Comparison of ENCODE assay signal across 1 cellular context in the genomic region with DNA sequence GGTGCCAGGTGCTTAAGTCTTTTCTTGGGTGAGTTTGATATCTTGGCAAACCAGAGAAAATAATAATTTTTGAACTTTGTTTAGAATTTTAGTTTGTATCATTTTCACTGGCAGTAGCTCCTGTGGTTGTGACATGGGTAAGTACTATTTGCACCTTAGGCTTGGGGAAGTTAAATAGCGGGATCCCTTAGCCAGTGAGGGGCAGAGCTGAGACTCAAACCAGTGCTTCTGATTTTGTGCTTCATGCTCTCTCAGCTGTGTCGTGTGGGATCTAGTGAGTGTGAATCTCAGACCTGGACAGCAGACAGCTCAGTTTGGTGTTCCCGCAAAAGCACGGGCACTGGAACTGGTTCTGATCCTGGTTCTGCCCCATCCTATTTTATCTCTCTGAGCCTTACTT.
TF ChIP-seq lines count a peak whose summit lies in the region.

No MANE protein-coding gene starts in this region.

TF ChIP-seq in GM12878, 131 proteins besides CTCF, POLR2A, EP300 and RAD21:
- TF ChIP-seq, protein P1, sequence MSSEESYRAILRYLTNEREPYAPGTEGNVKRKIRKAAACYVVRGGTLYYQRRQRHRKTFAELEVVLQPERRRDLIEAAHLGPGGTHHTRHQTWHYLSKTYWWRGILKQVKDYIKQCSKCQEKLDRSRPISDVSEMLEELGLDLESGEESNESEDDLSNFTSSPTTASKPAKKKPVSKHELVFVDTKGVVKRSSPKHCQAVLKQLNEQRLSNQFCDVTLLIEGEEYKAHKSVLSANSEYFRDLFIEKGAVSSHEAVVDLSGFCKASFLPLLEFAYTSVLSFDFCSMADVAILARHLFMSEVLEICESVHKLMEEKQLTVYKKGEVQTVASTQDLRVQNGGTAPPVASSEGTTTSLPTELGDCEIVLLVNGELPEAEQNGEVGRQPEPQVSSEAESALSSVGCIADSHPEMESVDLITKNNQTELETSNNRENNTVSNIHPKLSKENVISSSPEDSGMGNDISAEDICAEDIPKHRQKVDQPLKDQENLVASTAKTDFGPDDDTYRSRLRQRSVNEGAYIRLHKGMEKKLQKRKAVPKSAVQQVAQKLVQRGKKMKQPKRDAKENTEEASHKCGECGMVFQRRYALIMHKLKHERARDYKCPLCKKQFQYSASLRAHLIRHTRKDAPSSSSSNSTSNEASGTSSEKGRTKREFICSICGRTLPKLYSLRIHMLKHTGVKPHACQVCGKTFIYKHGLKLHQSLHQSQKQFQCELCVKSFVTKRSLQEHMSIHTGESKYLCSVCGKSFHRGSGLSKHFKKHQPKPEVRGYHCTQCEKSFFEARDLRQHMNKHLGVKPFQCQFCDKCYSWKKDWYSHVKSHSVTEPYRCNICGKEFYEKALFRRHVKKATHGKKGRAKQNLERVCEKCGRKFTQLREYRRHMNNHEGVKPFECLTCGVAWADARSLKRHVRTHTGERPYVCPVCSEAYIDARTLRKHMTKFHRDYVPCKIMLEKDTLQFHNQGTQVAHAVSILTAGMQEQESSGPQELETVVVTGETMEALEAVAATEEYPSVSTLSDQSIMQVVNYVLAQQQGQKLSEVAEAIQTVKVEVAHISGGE (CRISPR knock-in tag; IDR thresholded peaks at IDR 0.05): no peak
- TF ChIP-seq BMI1 (IDR thresholded peaks at IDR 0.05; ENCODE audit: borderline replicate concordance): no peak
- no peak for TF ChIP-seq BRCA1 (IDR thresholded peaks at IDR 0.05; ENCODE audit: low read depth, low read length)
- TF ChIP-seq, protein P2, sequence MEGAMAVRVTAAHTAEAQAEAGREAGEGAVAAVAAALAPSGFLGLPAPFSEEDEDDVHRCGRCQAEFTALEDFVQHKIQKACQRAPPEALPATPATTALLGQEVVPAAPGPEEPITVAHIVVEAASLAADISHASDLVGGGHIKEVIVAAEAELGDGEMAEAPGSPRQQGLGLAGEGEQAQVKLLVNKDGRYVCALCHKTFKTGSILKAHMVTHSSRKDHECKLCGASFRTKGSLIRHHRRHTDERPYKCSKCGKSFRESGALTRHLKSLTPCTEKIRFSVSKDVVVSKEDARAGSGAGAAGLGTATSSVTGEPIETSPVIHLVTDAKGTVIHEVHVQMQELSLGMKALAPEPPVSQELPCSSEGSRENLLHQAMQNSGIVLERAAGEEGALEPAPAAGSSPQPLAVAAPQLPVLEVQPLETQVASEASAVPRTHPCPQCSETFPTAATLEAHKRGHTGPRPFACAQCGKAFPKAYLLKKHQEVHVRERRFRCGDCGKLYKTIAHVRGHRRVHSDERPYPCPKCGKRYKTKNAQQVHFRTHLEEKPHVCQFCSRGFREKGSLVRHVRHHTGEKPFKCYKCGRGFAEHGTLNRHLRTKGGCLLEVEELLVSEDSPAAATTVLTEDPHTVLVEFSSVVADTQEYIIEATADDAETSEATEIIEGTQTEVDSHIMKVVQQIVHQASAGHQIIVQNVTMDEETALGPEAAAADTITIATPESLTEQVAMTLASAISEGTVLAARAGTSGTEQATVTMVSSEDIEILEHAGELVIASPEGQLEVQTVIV (IDR thresholded peaks at IDR 0.05; ENCODE audit: borderline replicate concordance, partially characterized antibody): no peak
- no peak for TF ChIP-seq MYB (IDR thresholded peaks at IDR 0.05; ENCODE audit: borderline replicate concordance, low read depth, low read length)
- no peak for TF ChIP-seq TAF1 (IDR thresholded peaks at IDR 0.05; ENCODE audit: borderline replicate concordance, low read depth, low read length)
- TF ChIP-seq, protein P3, sequence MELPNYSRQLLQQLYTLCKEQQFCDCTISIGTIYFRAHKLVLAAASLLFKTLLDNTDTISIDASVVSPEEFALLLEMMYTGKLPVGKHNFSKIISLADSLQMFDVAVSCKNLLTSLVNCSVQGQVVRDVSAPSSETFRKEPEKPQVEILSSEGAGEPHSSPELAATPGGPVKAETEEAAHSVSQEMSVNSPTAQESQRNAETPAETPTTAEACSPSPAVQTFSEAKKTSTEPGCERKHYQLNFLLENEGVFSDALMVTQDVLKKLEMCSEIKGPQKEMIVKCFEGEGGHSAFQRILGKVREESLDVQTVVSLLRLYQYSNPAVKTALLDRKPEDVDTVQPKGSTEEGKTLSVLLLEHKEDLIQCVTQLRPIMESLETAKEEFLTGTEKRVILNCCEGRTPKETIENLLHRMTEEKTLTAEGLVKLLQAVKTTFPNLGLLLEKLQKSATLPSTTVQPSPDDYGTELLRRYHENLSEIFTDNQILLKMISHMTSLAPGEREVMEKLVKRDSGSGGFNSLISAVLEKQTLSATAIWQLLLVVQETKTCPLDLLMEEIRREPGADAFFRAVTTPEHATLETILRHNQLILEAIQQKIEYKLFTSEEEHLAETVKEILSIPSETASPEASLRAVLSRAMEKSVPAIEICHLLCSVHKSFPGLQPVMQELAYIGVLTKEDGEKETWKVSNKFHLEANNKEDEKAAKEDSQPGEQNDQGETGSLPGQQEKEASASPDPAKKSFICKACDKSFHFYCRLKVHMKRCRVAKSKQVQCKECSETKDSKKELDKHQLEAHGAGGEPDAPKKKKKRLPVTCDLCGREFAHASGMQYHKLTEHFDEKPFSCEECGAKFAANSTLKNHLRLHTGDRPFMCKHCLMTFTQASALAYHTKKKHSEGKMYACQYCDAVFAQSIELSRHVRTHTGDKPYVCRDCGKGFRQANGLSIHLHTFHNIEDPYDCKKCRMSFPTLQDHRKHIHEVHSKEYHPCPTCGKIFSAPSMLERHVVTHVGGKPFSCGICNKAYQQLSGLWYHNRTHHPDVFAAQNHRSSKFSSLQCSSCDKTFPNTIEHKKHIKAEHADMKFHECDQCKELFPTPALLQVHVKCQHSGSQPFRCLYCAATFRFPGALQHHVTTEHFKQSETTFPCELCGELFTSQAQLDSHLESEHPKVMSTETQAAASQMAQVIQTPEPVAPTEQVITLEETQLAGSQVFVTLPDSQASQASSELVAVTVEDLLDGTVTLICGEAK (IDR thresholded peaks at IDR 0.05; ENCODE audit: borderline replicate concordance): no peak
- no peak for TF ChIP-seq KAT2A (conservative IDR thresholded peaks at IDR 0.05; ENCODE audit: control insufficient read depth, low read depth, low read length)
- no peak for TF ChIP-seq CBFB (IDR thresholded peaks at IDR 0.05; ENCODE audit: low read depth)
- TF ChIP-seq CBX3 (IDR thresholded peaks at IDR 0.05; ENCODE audit: borderline replicate concordance, low read depth): no peak
- no peak for TF ChIP-seq PAX8 (IDR thresholded peaks at IDR 0.05)
- TF ChIP-seq, protein P4, sequence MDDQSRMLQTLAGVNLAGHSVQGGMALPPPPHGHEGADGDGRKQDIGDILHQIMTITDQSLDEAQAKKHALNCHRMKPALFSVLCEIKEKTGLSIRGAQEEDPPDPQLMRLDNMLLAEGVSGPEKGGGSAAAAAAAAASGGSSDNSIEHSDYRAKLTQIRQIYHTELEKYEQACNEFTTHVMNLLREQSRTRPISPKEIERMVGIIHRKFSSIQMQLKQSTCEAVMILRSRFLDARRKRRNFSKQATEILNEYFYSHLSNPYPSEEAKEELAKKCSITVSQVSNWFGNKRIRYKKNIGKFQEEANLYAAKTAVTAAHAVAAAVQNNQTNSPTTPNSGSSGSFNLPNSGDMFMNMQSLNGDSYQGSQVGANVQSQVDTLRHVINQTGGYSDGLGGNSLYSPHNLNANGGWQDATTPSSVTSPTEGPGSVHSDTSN (IDR thresholded peaks at IDR 0.05; ENCODE audit: insufficient replicate concordance, low read depth, low read length): no peak
- no peak for TF ChIP-seq PAX5 (IDR thresholded peaks at IDR 0.05; ENCODE audit: borderline replicate concordance, low read depth, low read length)
- no peak for TF ChIP-seq RELA (IDR thresholded peaks at IDR 0.05; ENCODE audit: borderline replicate concordance, partially characterized antibody)
- TF ChIP-seq ZNF622 (IDR thresholded peaks at IDR 0.05): no peak
